ENCODE assay signal across 20 cellular contexts in genomic region chr1:9311489-9311888, GRCh38. TPM values are rescaled to one million over a fixed set of nuclear protein-coding genes. Genes with fewer than 3 reads are reported as not detected.
DNase-seq lines count a peak whose midpoint lies in the region; ATAC-seq and TF ChIP-seq lines count a peak whose summit lies in the region.
"Had no signal": no experiment of that assay in that cellular context is flagged by ENCODE, and none has a peak within 500 bp of the region (broad histone marks: within the 10 kb centered on the region; RNA-seq: fewer than 3 reads in every experiment).

No MANE protein-coding gene starts in this region.

- H3K27ac ChIP-seq in hepatocyte (peak overlapping the region; percentile 32), trophoblast cell (ENCODE audit: low read depth, low read length) (no peak overlapping the region), transverse colon (peak overlapping the region in 3 of 4 donors; percentile 0 to 64 (median 13)), left lung (no peak overlapping the region)
- H3K27ac ChIP-seq: C4-2B, KMS-11, PC-9, SJCRH30 had no signal

- no peaks in the 10 kb centered on the region for H3K27me3 Mint-ChIP-seq in chondrocyte (ENCODE audit: low read depth)

- no peak overlapping the region for H2BK12ac ChIP-seq in trophoblast cell (ENCODE audit: low read length)

- intact Hi-C loops in transverse colon (cut with DNase I; ENCODE audit: low total_unique reads): no loop called here
- intact Hi-C loops in left lung (cut with DNase I): no loop called here

- no peak overlapping the region for H4K8ac ChIP-seq in trophoblast cell (ENCODE audit: low read depth, low read length)

- TF ChIP-seq EP300 in transverse colon (IDR thresholded peaks at IDR 0.05; ENCODE audit: low read depth): no peak

- H2BK5ac ChIP-seq in trophoblast cell (ENCODE audit: low read depth, low read length, poor library complexity): no peak overlapping the region

- WGBS in hepatocyte (ENCODE audit: low lambda C conversion rate, missing lambda C conversion rate): 38% methylated on average over 9 of the region's 9 CpGs
- WGBS in trophoblast cell (ENCODE audit: extremely low coverage, insufficient coverage, insufficient read length): no CpG with 5 or more reads among the region's 9 CpGs
- WGBS in transverse colon (ENCODE audit: low coverage in 1 of 2), 2 donors: 81 to 87% methylated on average over 4 to 9 of the region's 9 CpGs

- peaks cover 99% of the 10 kb centered on the region for H3K79me2 ChIP-seq in hepatocyte
- H3K79me2 ChIP-seq in trophoblast cell (ENCODE audit: control insufficient read depth, insufficient read depth, low read length, poor library complexity): peaks cover 71% of the 10 kb centered on the region

- H3K9me3 ChIP-seq in hepatocyte (ENCODE audit: low read depth) (no peaks in the 10 kb centered on the region), trophoblast cell (ENCODE audit: insufficient read depth, low read depth, low read length) (peaks cover 2% of the 10 kb centered on the region), transverse colon (no peaks in the 10 kb centered on the region), left lung (no peaks in the 10 kb centered on the region)
- H3K9me3 ChIP-seq: SJCRH30 had no signal

- H3K36me3 ChIP-seq in hepatocyte (replicated peaks; ENCODE audit: insufficient read depth, low read depth): no peaks in the 10 kb centered on the region
- H3K36me3 ChIP-seq in trophoblast cell (ENCODE audit: control insufficient read depth in 1 of 2, insufficient read depth in 2 of 2, low read length in 2 of 2): peaks cover 43 to 54% of the 10 kb centered on the region in 2 experiments
- no peaks in the 10 kb centered on the region for H3K36me3 ChIP-seq in transverse colon
- no peaks in the 10 kb centered on the region for H3K36me3 ChIP-seq in left lung
- H3K36me3 ChIP-seq: SJCRH30 had no signal

- H3K4me2 ChIP-seq in hepatocyte: peak overlapping the region; percentile 63
- H3K4me2 ChIP-seq in trophoblast cell (ENCODE audit: low read length): no peak overlapping the region
- H3K4me2 ChIP-seq: KMS-11, PC-9 had no signal

- peaks cover 97% of the 10 kb centered on the region for H4K20me1 ChIP-seq in hepatocyte (ENCODE audit: insufficient read depth, poor library complexity, severe bottlenecking)

- H3K9me3 Mint-ChIP-seq in chondrocyte (ENCODE audit: low read depth): no peaks in the 10 kb centered on the region

- peak overlapping the region; percentile 93 for H3K4ac ChIP-seq in trophoblast cell (ENCODE audit: low read depth, low read length)

- ATAC-seq in GM18517 (IDR thresholded peaks at IDR 0.05; ENCODE audit: unreplicated experiment) (no peak), left lung (no peak)

- no peak overlapping the region for H4K91ac ChIP-seq in trophoblast cell (ENCODE audit: low read depth, low read length)

- H3K4me3 ChIP-seq in hepatocyte (no peak overlapping the region), trophoblast cell (ENCODE audit: low read depth, low read length) (no peak overlapping the region), transverse colon (no peak overlapping the region), left lung (no peak overlapping the region)
- H3K4me3 ChIP-seq: PC-9, SJCRH30 had no signal

- H3K18ac ChIP-seq in trophoblast cell (ENCODE audit: low read length): no peak overlapping the region

- H2AK5ac ChIP-seq in trophoblast cell (ENCODE audit: low read length): no peak overlapping the region

- H3K4me3 Mint-ChIP-seq in chondrocyte (ENCODE audit: unreplicated experiment): no peak overlapping the region

- in situ Hi-C loops in transverse colon (cut with MboI; ENCODE audit: low pct_ligation_motif_present in 1 of 4, low pct_unique_long_range_greater_than_20kb in 1 of 4, low sequenced_read_pairs in 3 of 4): no loop called here

- no peak overlapping the region for H3K14ac ChIP-seq in trophoblast cell (ENCODE audit: low read length)

- peaks cover 1% of the 10 kb centered on the region for H3K79me1 ChIP-seq in trophoblast cell (ENCODE audit: low read length)

- H4K12ac ChIP-seq in trophoblast cell (ENCODE audit: low read depth, low read length): no peak overlapping the region

- H3K9ac ChIP-seq in trophoblast cell (ENCODE audit: low read length): no peak overlapping the region
- H3K9ac ChIP-seq: KMS-11 had no signal

- no peaks in the 10 kb centered on the region for H3K9me2 ChIP-seq in hepatocyte (replicated peaks; ENCODE audit: insufficient read depth)

- H2BK120ac ChIP-seq in trophoblast cell (ENCODE audit: insufficient read depth, low read length, poor library complexity): no peak overlapping the region

- no peak for TF ChIP-seq POLR2A in transverse colon (IDR thresholded peaks at IDR 0.05)

- H3K23ac ChIP-seq in trophoblast cell (ENCODE audit: low read length): no peak overlapping the region

- peaks cover 16% of the 10 kb centered on the region for H3K36me3 Mint-ChIP-seq in chondrocyte (ENCODE audit: low read depth)

- no peak overlapping the region for H2AFZ ChIP-seq in hepatocyte
- H2AFZ ChIP-seq in trophoblast cell (ENCODE audit: insufficient read depth, low read length, poor library complexity): no peak overlapping the region
- H2AFZ ChIP-seq: PC-9 had no signal

- H3K27me3 ChIP-seq in hepatocyte (no peaks in the 10 kb centered on the region), trophoblast cell (ENCODE audit: insufficient read depth, low read length) (no peaks in the 10 kb centered on the region), transverse colon (no peaks in the 10 kb centered on the region), left lung (no peaks in the 10 kb centered on the region)

- H3K4me1 ChIP-seq in hepatocyte (ENCODE audit: insufficient read depth): peaks cover 21% of the 10 kb centered on the region
- peaks cover 17 to 42% of the 10 kb centered on the region in 2 experiments for H3K4me1 ChIP-seq in trophoblast cell (ENCODE audit: control insufficient read depth in 1 of 2, insufficient read depth in 2 of 2, low read length in 2 of 2)
- peaks cover 0 to 34% (median 12%) of the 10 kb centered on the region in 4 donors for H3K4me1 ChIP-seq in transverse colon
- H3K4me1 ChIP-seq in left lung: peaks cover 9 to 13% of the 10 kb centered on the region in 2 donors
- H3K4me1 ChIP-seq: SJCRH30 had no signal

- peaks cover 93% of the 10 kb centered on the region for H3K4me1 Mint-ChIP-seq in chondrocyte (ENCODE audit: low read depth)

- TF ChIP-seq CTCF in chondrocyte (IDR thresholded peaks at IDR 0.05) (no peak), hepatocyte (IDR thresholded peaks at IDR 0.05; ENCODE audit: poor library complexity) (no peak), transverse colon (IDR thresholded peaks at IDR 0.05) (no peak), left lung (IDR thresholded peaks at IDR 0.05) (no peak)

- H3K27ac Mint-ChIP-seq in chondrocyte (ENCODE audit: unreplicated experiment): peak overlapping the region; percentile 73

- DNase-seq in chondrocyte (ENCODE audit: low spot score) (no peak), hepatocyte (ENCODE audit: low spot score) (no peak), trophoblast cell (no peak), transverse colon (no peak), 8988T (no peak), T-helper 1 cell (no peak), left lung (no peak)
- DNase-seq: ACHN, AML-193, DMS79 treated with DMSO at 0.1 percent for 48 hours, H7, NCI-H1417 treated with DMSO at 0.1 percent for 48 hours, NCI-H2029, NCI-H345, NCI-H524 treated with DMSO at 0.1 percent for 48 hours, PC-9, SJCRH30 had no signal

RNA-seq across cellular contexts. Expression of gene SPSB1, which starts 18.8 kb away (rescaled TPM):
- total RNA-seq in chondrocyte: 164 to 184 TPM (median 173 TPM) in 3 replicates
- 61.3 and 66.9 TPM in 2 replicates for total RNA-seq in hepatocyte
- 75.3 and 102 TPM in 2 replicates for polyA plus RNA-seq in hepatocyte
- polyA plus RNA-seq in trophoblast cell (2013): 85.2 and 90.2 TPM in 2 replicates
- total RNA-seq in transverse colon: 10 to 100 TPM; 40.0 to 82.1 (median 52.6) TPM
- total RNA-seq in left lung: 10 to 100 TPM; 24.7 to 39.4 TPM

Comparison
In these comparisons a context has a peak if more than half of its experiments do, and no peak if none do; other contexts are left out.
1. H3K27ac ChIP-seq: peak in hepatocyte (single experiment) and transverse colon (3 of 4); none in trophoblast cell (single experiment) and left lung (0 of 2).